Comparison of ENCODE assay signal across 2 cellular contexts in the genomic region with DNA sequence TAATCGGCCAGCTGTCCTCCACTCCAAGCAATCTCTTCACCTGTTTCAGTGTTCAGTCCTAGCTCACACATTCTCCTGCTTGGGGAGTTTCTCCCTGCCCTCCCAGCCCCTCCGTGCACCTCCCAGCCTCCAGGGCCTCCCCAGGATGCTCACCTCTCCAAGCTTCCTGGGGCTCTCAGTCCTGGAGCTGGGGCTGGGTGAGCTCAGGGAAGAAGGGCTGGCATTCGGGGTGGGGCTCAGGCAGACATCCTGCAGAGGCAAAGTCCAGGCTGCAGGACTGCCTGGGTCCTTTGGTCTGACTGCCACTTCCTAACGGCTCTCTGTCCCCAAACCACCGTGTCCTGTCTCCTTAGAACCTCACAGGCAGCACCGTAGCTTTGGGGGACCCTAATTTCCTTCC.
TF ChIP-seq lines count a peak whose summit lies in the region.

No MANE protein-coding gene starts in this region.

TF ChIP-seq in K562, 482 proteins besides CTCF, POLR2A, EP300 and RAD21:
- TF ChIP-seq, protein P1, sequence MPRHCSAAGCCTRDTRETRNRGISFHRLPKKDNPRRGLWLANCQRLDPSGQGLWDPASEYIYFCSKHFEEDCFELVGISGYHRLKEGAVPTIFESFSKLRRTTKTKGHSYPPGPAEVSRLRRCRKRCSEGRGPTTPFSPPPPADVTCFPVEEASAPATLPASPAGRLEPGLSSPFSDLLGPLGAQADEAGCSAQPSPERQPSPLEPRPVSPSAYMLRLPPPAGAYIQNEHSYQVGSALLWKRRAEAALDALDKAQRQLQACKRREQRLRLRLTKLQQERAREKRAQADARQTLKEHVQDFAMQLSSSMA (CRISPR knock-in tag; IDR thresholded peaks at IDR 0.05) = no peak
- TF ChIP-seq SMAD3 (CRISPR knock-in tag; conservative IDR thresholded peaks at IDR 0.05) (no peak), CHD2 (IDR thresholded peaks at IDR 0.05; ENCODE audit: low read depth, low read length) (no peak), CTBP1 (IDR thresholded peaks at IDR 0.05; ENCODE audit: borderline replicate concordance) (no peak), GATAD2B (IDR thresholded peaks at IDR 0.05; ENCODE audit: borderline replicate concordance) (no peak)
- TF ChIP-seq, protein P2, sequence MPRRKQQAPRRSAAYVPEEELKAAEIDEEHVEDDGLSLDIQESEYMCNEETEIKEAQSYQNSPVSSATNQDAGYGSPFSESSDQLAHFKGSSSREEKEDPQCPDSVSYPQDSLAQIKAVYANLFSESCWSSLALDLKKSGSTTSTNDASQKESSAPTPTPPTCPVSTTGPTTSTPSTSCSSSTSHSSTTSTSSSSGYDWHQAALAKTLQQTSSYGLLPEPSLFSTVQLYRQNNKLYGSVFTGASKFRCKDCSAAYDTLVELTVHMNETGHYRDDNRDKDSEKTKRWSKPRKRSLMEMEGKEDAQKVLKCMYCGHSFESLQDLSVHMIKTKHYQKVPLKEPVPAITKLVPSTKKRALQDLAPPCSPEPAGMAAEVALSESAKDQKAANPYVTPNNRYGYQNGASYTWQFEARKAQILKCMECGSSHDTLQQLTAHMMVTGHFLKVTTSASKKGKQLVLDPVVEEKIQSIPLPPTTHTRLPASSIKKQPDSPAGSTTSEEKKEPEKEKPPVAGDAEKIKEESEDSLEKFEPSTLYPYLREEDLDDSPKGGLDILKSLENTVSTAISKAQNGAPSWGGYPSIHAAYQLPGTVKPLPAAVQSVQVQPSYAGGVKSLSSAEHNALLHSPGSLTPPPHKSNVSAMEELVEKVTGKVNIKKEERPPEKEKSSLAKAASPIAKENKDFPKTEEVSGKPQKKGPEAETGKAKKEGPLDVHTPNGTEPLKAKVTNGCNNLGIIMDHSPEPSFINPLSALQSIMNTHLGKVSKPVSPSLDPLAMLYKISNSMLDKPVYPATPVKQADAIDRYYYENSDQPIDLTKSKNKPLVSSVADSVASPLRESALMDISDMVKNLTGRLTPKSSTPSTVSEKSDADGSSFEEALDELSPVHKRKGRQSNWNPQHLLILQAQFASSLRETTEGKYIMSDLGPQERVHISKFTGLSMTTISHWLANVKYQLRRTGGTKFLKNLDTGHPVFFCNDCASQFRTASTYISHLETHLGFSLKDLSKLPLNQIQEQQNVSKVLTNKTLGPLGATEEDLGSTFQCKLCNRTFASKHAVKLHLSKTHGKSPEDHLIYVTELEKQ (CRISPR knock-in tag; IDR thresholded peaks at IDR 0.05) = no peak

TF ChIP-seq in HEK293T, 16 proteins besides CTCF, POLR2A, EP300 and RAD21:
- TF ChIP-seq SUZ12 (IDR thresholded peaks at IDR 0.05) (no peak), BHLHE40 (IDR thresholded peaks at IDR 0.05; ENCODE audit: borderline replicate concordance) (no peak), FOXA1 (IDR thresholded peaks at IDR 0.05) (no peak), TARDBP (IDR thresholded peaks at IDR 0.05) (no peak), FOXK2 (IDR thresholded peaks at IDR 0.05) (no peak), SP1 (IDR thresholded peaks at IDR 0.05) (no peak), NFRKB (IDR thresholded peaks at IDR 0.05) (no peak), CTBP1 (IDR thresholded peaks at IDR 0.05; ENCODE audit: borderline replicate concordance) (no peak), ARNT (IDR thresholded peaks at IDR 0.05) (no peak)
- TF ChIP-seq, protein P3, sequence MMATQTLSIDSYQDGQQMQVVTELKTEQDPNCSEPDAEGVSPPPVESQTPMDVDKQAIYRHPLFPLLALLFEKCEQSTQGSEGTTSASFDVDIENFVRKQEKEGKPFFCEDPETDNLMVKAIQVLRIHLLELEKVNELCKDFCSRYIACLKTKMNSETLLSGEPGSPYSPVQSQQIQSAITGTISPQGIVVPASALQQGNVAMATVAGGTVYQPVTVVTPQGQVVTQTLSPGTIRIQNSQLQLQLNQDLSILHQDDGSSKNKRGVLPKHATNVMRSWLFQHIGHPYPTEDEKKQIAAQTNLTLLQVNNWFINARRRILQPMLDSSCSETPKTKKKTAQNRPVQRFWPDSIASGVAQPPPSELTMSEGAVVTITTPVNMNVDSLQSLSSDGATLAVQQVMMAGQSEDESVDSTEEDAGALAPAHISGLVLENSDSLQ (IDR thresholded peaks at IDR 0.05) = no peak
